ENCODE assay signal across 1 cellular context in genomic region chr17:57622327-57622885, GRCh38.
TF ChIP-seq lines count a peak whose summit lies in the region.

No MANE protein-coding gene starts in this region.

TF ChIP-seq in GM12878, 131 proteins besides CTCF, POLR2A, EP300 and RAD21:
- TF ChIP-seq, protein P1, sequence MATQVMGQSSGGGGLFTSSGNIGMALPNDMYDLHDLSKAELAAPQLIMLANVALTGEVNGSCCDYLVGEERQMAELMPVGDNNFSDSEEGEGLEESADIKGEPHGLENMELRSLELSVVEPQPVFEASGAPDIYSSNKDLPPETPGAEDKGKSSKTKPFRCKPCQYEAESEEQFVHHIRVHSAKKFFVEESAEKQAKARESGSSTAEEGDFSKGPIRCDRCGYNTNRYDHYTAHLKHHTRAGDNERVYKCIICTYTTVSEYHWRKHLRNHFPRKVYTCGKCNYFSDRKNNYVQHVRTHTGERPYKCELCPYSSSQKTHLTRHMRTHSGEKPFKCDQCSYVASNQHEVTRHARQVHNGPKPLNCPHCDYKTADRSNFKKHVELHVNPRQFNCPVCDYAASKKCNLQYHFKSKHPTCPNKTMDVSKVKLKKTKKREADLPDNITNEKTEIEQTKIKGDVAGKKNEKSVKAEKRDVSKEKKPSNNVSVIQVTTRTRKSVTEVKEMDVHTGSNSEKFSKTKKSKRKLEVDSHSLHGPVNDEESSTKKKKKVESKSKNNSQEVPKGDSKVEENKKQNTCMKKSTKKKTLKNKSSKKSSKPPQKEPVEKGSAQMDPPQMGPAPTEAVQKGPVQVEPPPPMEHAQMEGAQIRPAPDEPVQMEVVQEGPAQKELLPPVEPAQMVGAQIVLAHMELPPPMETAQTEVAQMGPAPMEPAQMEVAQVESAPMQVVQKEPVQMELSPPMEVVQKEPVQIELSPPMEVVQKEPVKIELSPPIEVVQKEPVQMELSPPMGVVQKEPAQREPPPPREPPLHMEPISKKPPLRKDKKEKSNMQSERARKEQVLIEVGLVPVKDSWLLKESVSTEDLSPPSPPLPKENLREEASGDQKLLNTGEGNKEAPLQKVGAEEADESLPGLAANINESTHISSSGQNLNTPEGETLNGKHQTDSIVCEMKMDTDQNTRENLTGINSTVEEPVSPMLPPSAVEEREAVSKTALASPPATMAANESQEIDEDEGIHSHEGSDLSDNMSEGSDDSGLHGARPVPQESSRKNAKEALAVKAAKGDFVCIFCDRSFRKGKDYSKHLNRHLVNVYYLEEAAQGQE (IDR thresholded peaks at IDR 0.05; ENCODE audit: low read depth, low read length), result no peak
- TF ChIP-seq CHD1 (IDR thresholded peaks at IDR 0.05; ENCODE audit: low read depth, low read length), result no peak
- TF ChIP-seq POU2F2 (IDR thresholded peaks at IDR 0.05; ENCODE audit: borderline replicate concordance, low read depth, low read length), result no peak
- TF ChIP-seq RB1 (IDR thresholded peaks at IDR 0.05; ENCODE audit: borderline replicate concordance), result no peak
- TF ChIP-seq ZBED1 (IDR thresholded peaks at IDR 0.05; ENCODE audit: borderline replicate concordance), result no peak; the same call in 1 of the 2 replicates
- no peak for TF ChIP-seq RCOR1 (conservative IDR thresholded peaks at IDR 0.05; ENCODE audit: low read depth, low read length)
- TF ChIP-seq IRF3 (IDR thresholded peaks at IDR 0.05), result no peak
- no peak for TF ChIP-seq SREBF2 (IDR thresholded peaks at IDR 0.05; ENCODE audit: low read length)
- no peak for TF ChIP-seq ZNF24 (IDR thresholded peaks at IDR 0.05)
